8 cellular contexts compared by ENCODE assay signal in the genomic region with DNA sequence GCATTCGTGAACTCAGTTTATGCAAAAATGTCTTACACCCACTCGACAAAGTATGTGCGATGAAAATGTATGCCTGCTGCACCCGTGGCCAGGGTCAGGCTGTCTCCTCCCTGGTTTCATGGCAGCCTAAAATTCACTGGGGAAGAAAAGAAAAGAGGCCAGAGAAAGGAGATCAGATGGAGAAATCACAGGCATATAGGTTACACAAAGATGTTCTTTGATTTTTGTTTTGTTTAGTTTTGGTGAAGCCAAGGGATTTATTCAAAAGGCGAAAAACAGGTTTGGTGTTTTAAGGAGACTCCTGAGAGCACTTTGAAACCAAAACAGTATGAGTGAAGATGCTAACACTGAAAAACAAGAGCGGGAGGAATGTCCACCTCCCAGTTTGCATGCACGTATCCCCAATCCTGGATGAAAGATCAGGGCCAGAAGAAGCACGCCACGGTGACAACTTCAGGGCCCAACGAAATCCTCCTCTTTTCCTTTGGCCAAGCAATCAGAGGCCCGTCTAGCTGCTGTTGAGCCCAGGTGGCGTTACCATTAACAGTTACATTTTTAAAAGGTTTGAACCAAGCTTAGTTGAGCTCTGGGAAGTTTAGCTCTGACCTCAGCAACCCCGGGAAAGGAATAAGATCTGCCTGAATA. TPM values are rescaled to one million over a fixed set of nuclear protein-coding genes. Genes with fewer than 3 reads are reported as not detected.
DNase-seq lines count a peak whose midpoint lies in the region; ATAC-seq and TF ChIP-seq lines count a peak whose summit lies in the region.

No MANE protein-coding gene starts in this region.

- H3K9ac ChIP-seq in iPS-15b (ENCODE audit: low read depth, low read length) (peak overlapping the region; percentile 86), stomach smooth muscle (ENCODE audit: low read length in 2 of 2) (peak overlapping the region; percentile 51 to 78)

- H3K27me3 Mint-ChIP-seq in activated T-cell treated with anti-CD3 and anti-CD28 coated beads, Interleukin-2, amount 50 U/mL, for 4 hours (ENCODE audit: low read depth), result no peaks in the 10 kb centered on the region
- no peaks in the 10 kb centered on the region for H3K27me3 Mint-ChIP-seq in WTC11 (ENCODE audit: low read depth)

- H3K4me3 ChIP-seq in iPS-15b (ENCODE audit: low read depth, low read length) (peak overlapping the region; percentile 86), stomach smooth muscle (ENCODE audit: low read length in 2 of 2) (peak overlapping the region; percentile 83 to 87)

- H3K36me3 Mint-ChIP-seq in activated T-cell treated with anti-CD3 and anti-CD28 coated beads, Interleukin-2, amount 50 U/mL, for 4 hours (ENCODE audit: insufficient read depth), result peaks cover 1% of the 10 kb centered on the region
- peaks cover 4% of the 10 kb centered on the region; the same call in 1 of the 2 replicates for H3K36me3 Mint-ChIP-seq in WTC11

- CTCF ChIA-PET in WTC11 (lab: Charles Lee), result interaction anchor here (1.3 to 8.6 kb wide), 3 partner anchors 33 to 91 kb away, joined by 3 to 50 read pairs (median 4); no protein-coding TSS in a partner anchor

- DNase-seq in activated T-cell treated with anti-CD3 and anti-CD28 coated beads, Interleukin-2, amount 50 U/mL, for 4 hours, result no peak
- DNase-seq in activated T-cell treated with anti-CD3 and anti-CD28 coated beads, Interleukin-2, amount 50 U/mL, for 1 hour, result no peak
- DNase-seq in WTC11 (ENCODE audit: low spot score) (no peak), NOMO-1 treated with dmso at 0.1 percent for 144 hours (lab: John Stamatoyannopoulos, UW; ENCODE audit: unreplicated experiment) (no peak), SW480 (ENCODE audit: low spot score) (no peak), inferior parietal cortex (ENCODE audit: extremely low spot score) (no peak)

- peak overlapping the region; percentile 97 for H3K27ac Mint-ChIP-seq in WTC11

- H3K9me3 ChIP-seq in iPS-15b (ENCODE audit: control insufficient read depth, insufficient read depth, low read length) (no peaks in the 10 kb centered on the region), stomach smooth muscle (ENCODE audit: control insufficient read depth in 2 of 2, low read length in 2 of 2) (no peaks in the 10 kb centered on the region)

- H3K27me3 ChIP-seq in iPS-15b (ENCODE audit: control insufficient read depth, insufficient read depth, low read length) (no peaks in the 10 kb centered on the region), stomach smooth muscle (ENCODE audit: control insufficient read depth in 1 of 2, insufficient read depth in 2 of 2, low read length in 2 of 2) (no peaks in the 10 kb centered on the region)

- peaks cover 4% of the 10 kb centered on the region for H3K4me1 ChIP-seq in iPS-15b (ENCODE audit: control insufficient read depth, insufficient read depth, low read length)
- H3K4me1 ChIP-seq in stomach smooth muscle (ENCODE audit: control insufficient read depth, insufficient read depth, low read length), result peaks cover 5% of the 10 kb centered on the region

- no peak for ATAC-seq in activated T-cell treated with anti-CD3 and anti-CD28 coated beads, Interleukin-2, amount 50 U/mL, for 4 hours
- no peak for ATAC-seq in WTC11

- POLR2A ChIA-PET in WTC11 (lab: Charles Lee), result interaction anchor here (1.0 to 1.5 kb wide), 2 partner anchors 12 to 49 kb away, joined by 4 read pairs; no protein-coding TSS in a partner anchor

- H3K4me3 Mint-ChIP-seq in activated T-cell treated with anti-CD3 and anti-CD28 coated beads, Interleukin-2, amount 50 U/mL, for 4 hours, result peak overlapping the region; percentile 93
- H3K4me3 Mint-ChIP-seq in WTC11, result peak overlapping the region; percentile 91

- TF ChIP-seq CTCF in WTC11 (IDR thresholded peaks at IDR 0.05), result no peak

- H3K27ac ChIP-seq in stomach smooth muscle (ENCODE audit: low read length), result peak overlapping the region; percentile 53

- H3K4me1 Mint-ChIP-seq in activated T-cell treated with anti-CD3 and anti-CD28 coated beads, Interleukin-2, amount 50 U/mL, for 4 hours (ENCODE audit: low read depth), result peaks cover 55% of the 10 kb centered on the region
- peaks cover 38% of the 10 kb centered on the region for H3K4me1 Mint-ChIP-seq in WTC11

- H3K36me3 ChIP-seq in iPS-15b (ENCODE audit: control insufficient read depth, insufficient read depth, low read length) (no peaks in the 10 kb centered on the region), stomach smooth muscle (ENCODE audit: control insufficient read depth in 2 of 2, insufficient read depth in 2 of 2, low read length in 2 of 2) (no peaks in the 10 kb centered on the region)

- no peaks in the 10 kb centered on the region for H3K9me3 Mint-ChIP-seq in activated T-cell treated with anti-CD3 and anti-CD28 coated beads, Interleukin-2, amount 50 U/mL, for 4 hours
- H3K9me3 Mint-ChIP-seq in WTC11, result peaks cover 9% of the 10 kb centered on the region

TF ChIP-seq in WTC11, 78 proteins besides CTCF, POLR2A, EP300 and RAD21 (continues in another document):
- TF ChIP-seq CBFB (CRISPR knock-in tag; IDR thresholded peaks at IDR 0.05; ENCODE audit: low read depth) (no peak), ZNF416 (CRISPR knock-in tag; IDR thresholded peaks at IDR 0.05) (no peak), CREB1 (CRISPR knock-in tag; IDR thresholded peaks at IDR 0.05) (no peak), ETV6 (CRISPR knock-in tag; IDR thresholded peaks at IDR 0.05) (no peak), SOX15 (CRISPR knock-in tag; IDR thresholded peaks at IDR 0.05) (no peak), HMGA2 (CRISPR knock-in tag; IDR thresholded peaks at IDR 0.05) (no peak), IRF2 (CRISPR knock-in tag; IDR thresholded peaks at IDR 0.05; ENCODE audit: borderline replicate concordance, low read depth) (no peak)
- TF ChIP-seq, protein P1, sequence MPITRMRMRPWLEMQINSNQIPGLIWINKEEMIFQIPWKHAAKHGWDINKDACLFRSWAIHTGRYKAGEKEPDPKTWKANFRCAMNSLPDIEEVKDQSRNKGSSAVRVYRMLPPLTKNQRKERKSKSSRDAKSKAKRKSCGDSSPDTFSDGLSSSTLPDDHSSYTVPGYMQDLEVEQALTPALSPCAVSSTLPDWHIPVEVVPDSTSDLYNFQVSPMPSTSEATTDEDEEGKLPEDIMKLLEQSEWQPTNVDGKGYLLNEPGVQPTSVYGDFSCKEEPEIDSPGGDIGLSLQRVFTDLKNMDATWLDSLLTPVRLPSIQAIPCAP (CRISPR knock-in tag; IDR thresholded peaks at IDR 0.05), result no peak
- TF ChIP-seq, protein P2, sequence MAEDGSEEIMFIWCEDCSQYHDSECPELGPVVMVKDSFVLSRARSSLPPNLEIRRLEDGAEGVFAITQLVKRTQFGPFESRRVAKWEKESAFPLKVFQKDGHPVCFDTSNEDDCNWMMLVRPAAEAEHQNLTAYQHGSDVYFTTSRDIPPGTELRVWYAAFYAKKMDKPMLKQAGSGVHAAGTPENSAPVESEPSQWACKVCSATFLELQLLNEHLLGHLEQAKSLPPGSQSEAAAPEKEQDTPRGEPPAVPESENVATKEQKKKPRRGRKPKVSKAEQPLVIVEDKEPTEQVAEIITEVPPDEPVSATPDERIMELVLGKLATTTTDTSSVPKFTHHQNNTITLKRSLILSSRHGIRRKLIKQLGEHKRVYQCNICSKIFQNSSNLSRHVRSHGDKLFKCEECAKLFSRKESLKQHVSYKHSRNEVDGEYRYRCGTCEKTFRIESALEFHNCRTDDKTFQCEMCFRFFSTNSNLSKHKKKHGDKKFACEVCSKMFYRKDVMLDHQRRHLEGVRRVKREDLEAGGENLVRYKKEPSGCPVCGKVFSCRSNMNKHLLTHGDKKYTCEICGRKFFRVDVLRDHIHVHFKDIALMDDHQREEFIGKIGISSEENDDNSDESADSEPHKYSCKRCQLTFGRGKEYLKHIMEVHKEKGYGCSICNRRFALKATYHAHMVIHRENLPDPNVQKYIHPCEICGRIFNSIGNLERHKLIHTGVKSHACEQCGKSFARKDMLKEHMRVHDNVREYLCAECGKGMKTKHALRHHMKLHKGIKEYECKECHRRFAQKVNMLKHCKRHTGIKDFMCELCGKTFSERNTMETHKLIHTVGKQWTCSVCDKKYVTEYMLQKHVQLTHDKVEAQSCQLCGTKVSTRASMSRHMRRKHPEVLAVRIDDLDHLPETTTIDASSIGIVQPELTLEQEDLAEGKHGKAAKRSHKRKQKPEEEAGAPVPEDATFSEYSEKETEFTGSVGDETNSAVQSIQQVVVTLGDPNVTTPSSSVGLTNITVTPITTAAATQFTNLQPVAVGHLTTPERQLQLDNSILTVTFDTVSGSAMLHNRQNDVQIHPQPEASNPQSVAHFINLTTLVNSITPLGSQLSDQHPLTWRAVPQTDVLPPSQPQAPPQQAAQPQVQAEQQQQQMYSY (CRISPR knock-in tag; IDR thresholded peaks at IDR 0.05), result no peak
- TF ChIP-seq, protein P3, sequence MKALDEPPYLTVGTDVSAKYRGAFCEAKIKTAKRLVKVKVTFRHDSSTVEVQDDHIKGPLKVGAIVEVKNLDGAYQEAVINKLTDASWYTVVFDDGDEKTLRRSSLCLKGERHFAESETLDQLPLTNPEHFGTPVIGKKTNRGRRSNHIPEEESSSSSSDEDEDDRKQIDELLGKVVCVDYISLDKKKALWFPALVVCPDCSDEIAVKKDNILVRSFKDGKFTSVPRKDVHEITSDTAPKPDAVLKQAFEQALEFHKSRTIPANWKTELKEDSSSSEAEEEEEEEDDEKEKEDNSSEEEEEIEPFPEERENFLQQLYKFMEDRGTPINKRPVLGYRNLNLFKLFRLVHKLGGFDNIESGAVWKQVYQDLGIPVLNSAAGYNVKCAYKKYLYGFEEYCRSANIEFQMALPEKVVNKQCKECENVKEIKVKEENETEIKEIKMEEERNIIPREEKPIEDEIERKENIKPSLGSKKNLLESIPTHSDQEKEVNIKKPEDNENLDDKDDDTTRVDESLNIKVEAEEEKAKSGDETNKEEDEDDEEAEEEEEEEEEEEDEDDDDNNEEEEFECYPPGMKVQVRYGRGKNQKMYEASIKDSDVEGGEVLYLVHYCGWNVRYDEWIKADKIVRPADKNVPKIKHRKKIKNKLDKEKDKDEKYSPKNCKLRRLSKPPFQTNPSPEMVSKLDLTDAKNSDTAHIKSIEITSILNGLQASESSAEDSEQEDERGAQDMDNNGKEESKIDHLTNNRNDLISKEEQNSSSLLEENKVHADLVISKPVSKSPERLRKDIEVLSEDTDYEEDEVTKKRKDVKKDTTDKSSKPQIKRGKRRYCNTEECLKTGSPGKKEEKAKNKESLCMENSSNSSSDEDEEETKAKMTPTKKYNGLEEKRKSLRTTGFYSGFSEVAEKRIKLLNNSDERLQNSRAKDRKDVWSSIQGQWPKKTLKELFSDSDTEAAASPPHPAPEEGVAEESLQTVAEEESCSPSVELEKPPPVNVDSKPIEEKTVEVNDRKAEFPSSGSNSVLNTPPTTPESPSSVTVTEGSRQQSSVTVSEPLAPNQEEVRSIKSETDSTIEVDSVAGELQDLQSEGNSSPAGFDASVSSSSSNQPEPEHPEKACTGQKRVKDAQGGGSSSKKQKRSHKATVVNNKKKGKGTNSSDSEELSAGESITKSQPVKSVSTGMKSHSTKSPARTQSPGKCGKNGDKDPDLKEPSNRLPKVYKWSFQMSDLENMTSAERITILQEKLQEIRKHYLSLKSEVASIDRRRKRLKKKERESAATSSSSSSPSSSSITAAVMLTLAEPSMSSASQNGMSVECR (CRISPR knock-in tag; IDR thresholded peaks at IDR 0.05; ENCODE audit: borderline replicate concordance), result no peak

RNA-seq across cellular contexts. Expression of a gene that starts 1.0 kb away (rescaled TPM):
- total RNA-seq in activated T-cell treated with anti-CD3 and anti-CD28 coated beads, Interleukin-2, amount 50 U/mL, for 4 hours, result 1 to 10 TPM; 5.7 to 8.7 (median 8.4) TPM
- 17.5 to 21.7 TPM (median 20.8 TPM) in 3 replicates for total RNA-seq in WTC11 (2021)
